In the genomic region with DNA sequence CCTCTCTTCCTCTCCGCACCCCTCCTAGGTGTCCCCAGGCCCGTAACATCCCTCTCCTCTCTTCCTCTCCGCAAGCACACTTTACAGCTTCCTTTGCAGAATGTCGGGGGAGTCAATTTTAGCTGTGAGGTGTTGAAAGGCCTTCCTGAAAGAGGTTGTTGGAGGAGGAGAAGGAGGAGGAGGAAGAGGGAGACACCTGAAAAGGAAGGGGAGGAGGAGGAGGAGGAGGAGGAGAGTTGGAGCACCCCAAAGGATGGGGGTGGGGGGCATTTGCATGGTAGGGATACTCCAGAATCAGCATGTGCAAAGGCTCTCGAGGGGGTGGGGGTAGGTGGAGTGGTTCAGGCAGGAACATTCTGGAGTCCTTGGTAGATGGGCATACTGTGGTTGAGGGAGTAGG, we compare ENCODE assay signal across 26 cellular contexts.
"Had no signal": no experiment of that assay in that cellular context is flagged by ENCODE, and none has a peak within 500 bp of the region (broad histone marks: within the 10 kb centered on the region; RNA-seq: fewer than 3 reads in every experiment).

No MANE protein-coding gene starts in this region.

- H3K9me3 ChIP-seq: gastrocnemius medialis, lower lobe of right lung, neutrophil, prostate gland, sigmoid colon, testis, uterus had no signal

- ATAC-seq: esophagus mucosa; gastrocnemius medialis; left cardiac atrium; left ventricle myocardium superior; lower lobe of right lung; natural killer cell; right cardiac atrium; stimulated activated memory B cell treated with anti-CD40 and anti-IgM and Interleukin-4, amounts not matched to agents 10 μg/mL and 1 μg/mL and 100 μg/mL, for 72 hours; stimulated activated naive CD8-positive, alpha-beta T cell treated with anti-CD3 and anti-CD28 coated beads, Interleukin-15, Interleukin-2, amounts not matched to agents 100 U/mL and 50 U/mL, for 24 hours had no signal

- H3K27me3 ChIP-seq: gastrocnemius medialis, neutrophil, testis, upper lobe of left lung, uterus had no signal

- H3K4me1 Mint-ChIP-seq: stimulated activated memory B cell treated with anti-CD40 and anti-IgM and Interleukin-4, amounts not matched to agents 10 μg/mL and 1 μg/mL and 100 μg/mL, for 72 hours had no signal

- H3K4me3 Mint-ChIP-seq: natural killer cell; neural crest cell; stimulated activated memory B cell treated with anti-CD40 and anti-IgM and Interleukin-4, amounts not matched to agents 10 μg/mL and 1 μg/mL and 100 μg/mL, for 72 hours had no signal

- H3K4me1 ChIP-seq: gastrocnemius medialis, lower lobe of right lung, prostate gland, sigmoid colon, testis, tibial artery, upper lobe of left lung, uterus had no signal

- H3K4me3 ChIP-seq: gastrocnemius medialis, lower lobe of right lung, prostate gland, sigmoid colon, testis, tibial artery, upper lobe of left lung, uterus had no signal

- H3K36me3 Mint-ChIP-seq: natural killer cell; stimulated activated memory B cell treated with anti-CD40 and anti-IgM and Interleukin-4, amounts not matched to agents 10 μg/mL and 1 μg/mL and 100 μg/mL, for 72 hours had no signal

- H3K27ac Mint-ChIP-seq: natural killer cell; stimulated activated memory B cell treated with anti-CD40 and anti-IgM and Interleukin-4, amounts not matched to agents 10 μg/mL and 1 μg/mL and 100 μg/mL, for 72 hours had no signal

- H3K27ac ChIP-seq: epithelial cell of prostate, gastrocnemius medialis, lower lobe of right lung, neutrophil, prostate gland, sigmoid colon, testis, tibial artery, upper lobe of left lung, uterus had no signal

- H3K36me3 ChIP-seq: gastrocnemius medialis, lower lobe of right lung, neutrophil, prostate gland, sigmoid colon, tibial artery, upper lobe of left lung, uterus had no signal

- DNase-seq: cortex of kidney; effector CD4-positive, alpha-beta T cell; foreskin fibroblast; gastrocnemius medialis; head of caudate nucleus; kidney; left cardiac atrium; left ventricle myocardium superior; lower lobe of right lung; natural killer cell; right cardiac atrium; sigmoid colon; stimulated activated CD4-positive, alpha-beta T cell treated with anti-CD3 and anti-CD28 coated beads, Interleukin-2, amount 100 ng/mL, for 24 hours; stimulated activated CD4-positive, alpha-beta T cell treated with anti-CD3 and anti-CD28 coated beads, Interleukin-4, amount 100 ng/mL, for 24 hours; stimulated activated naive CD8-positive, alpha-beta T cell treated with anti-CD3 and anti-CD28 coated beads, Interleukin-15, Interleukin-2, amounts not matched to agents 100 U/mL and 50 U/mL, for 24 hours; substantia nigra; testis; tibial artery; upper lobe of left lung; uterus had no signal
